In the genomic region with DNA sequence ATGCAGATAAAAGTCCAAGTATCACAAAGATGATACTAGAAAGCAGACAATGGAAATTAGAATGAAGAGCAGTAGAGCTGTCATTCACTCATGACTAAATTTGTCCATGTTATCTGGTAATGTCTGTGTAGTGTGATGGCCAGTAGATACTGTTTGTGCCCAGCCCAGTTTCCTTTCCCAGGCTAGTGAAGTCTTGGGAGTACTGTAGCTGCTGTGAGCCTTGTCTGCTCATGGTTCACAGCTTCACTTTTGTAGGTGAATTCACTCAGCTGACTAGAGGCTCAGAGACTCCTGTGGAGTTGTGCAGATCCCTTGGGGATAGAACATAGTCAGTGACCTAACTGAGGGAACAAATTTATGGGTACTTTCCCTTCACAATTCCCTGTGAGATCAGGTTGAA, we compare ENCODE assay signal across 23 cellular contexts.
"Had no signal": no experiment of that assay in that cellular context is flagged by ENCODE, and none has a peak within 500 bp of the region (broad histone marks: within the 10 kb centered on the region; RNA-seq: fewer than 3 reads in every experiment).

No MANE protein-coding gene starts in this region.

- H3K9me3 ChIP-seq: lower lobe of right lung, neutrophil, ovary, prostate gland, spleen, tibial artery had no signal

- H3K36me3 ChIP-seq: lower lobe of right lung, neutrophil, ovary, prostate gland, spleen, tibial artery had no signal

- H3K4me1 Mint-ChIP-seq: activated naive CD4-positive, alpha-beta T cell treated with anti-CD3 and anti-CD28 coated beads, Interleukin-2, amount 10 ng/mL, durations not matched to agents 7 days and 5 days; naive thymus-derived CD8-positive, alpha-beta T cell; T-cell had no signal

- H3K4me3 ChIP-seq: lower lobe of right lung, ovary, prostate gland, spleen, tibial artery had no signal

- H3K36me3 Mint-ChIP-seq: activated CD4-positive, alpha-beta memory T cell treated with anti-CD3 and anti-CD28 coated beads for 36 hours; activated naive CD4-positive, alpha-beta T cell treated with anti-CD3 and anti-CD28 coated beads, Interleukin-2, amount 10 ng/mL, durations not matched to agents 7 days and 5 days; naive thymus-derived CD8-positive, alpha-beta T cell; T-cell had no signal

- H3K27ac ChIP-seq: epithelial cell of prostate, lower lobe of right lung, neutrophil, ovary, prostate gland, spleen, tibial artery had no signal

- FAIRE-seq: TTC549 had no signal

- ATAC-seq: left lobe of liver; lower lobe of right lung; naive thymus-derived CD8-positive, alpha-beta T cell; T-cell had no signal

- H3K27me3 Mint-ChIP-seq: activated naive CD4-positive, alpha-beta T cell treated with anti-CD3 and anti-CD28 coated beads, Interleukin-2, amount 10 ng/mL, durations not matched to agents 7 days and 5 days had no signal

- H3K4me1 ChIP-seq: lower lobe of right lung, prostate gland, spleen, tibial artery had no signal

- H3K4me3 Mint-ChIP-seq: activated CD4-positive, alpha-beta memory T cell treated with anti-CD3 and anti-CD28 coated beads for 36 hours; activated naive CD4-positive, alpha-beta T cell treated with anti-CD3 and anti-CD28 coated beads, Interleukin-2, amount 10 ng/mL, durations not matched to agents 7 days and 5 days; naive thymus-derived CD8-positive, alpha-beta T cell; stimulated activated naive CD8-positive, alpha-beta T cell treated with anti-CD3 and anti-CD28 coated beads, Interleukin-15, Interleukin-2, amounts not matched to agents 100 ng/mL and 50 ng/mL, for 24 hours; T-cell; T-helper 2 cell treated with Interferon-gamma antibody and Interleukin-4, amounts not matched to agents 5 μg/mL and 100 μg/mL, for 36 hours had no signal

- H3K9me3 Mint-ChIP-seq: activated CD4-positive, alpha-beta memory T cell treated with anti-CD3 and anti-CD28 coated beads for 36 hours; activated naive CD4-positive, alpha-beta T cell treated with anti-CD3 and anti-CD28 coated beads, Interleukin-2, amount 10 ng/mL, durations not matched to agents 7 days and 5 days; naive thymus-derived CD8-positive, alpha-beta T cell; stimulated activated naive CD8-positive, alpha-beta T cell treated with anti-CD3 and anti-CD28 coated beads, Interleukin-15, Interleukin-2, amounts not matched to agents 100 ng/mL and 50 ng/mL, for 24 hours; T-cell; T-helper 2 cell treated with Interferon-gamma antibody and Interleukin-4, amounts not matched to agents 5 μg/mL and 100 μg/mL, for 36 hours had no signal

- H3K27me3 ChIP-seq: neutrophil, ovary, tibial artery had no signal

- DNase-seq: activated CD4-positive, alpha-beta memory T cell treated with anti-CD3 and anti-CD28 coated beads for 36 hours; activated CD4-positive, alpha-beta T cell treated with anti-CD3 and anti-CD28 coated beads for 4 hours; activated CD4-positive, CD25-positive, alpha-beta regulatory T cell; activated effector memory CD4-positive, alpha-beta T cell treated with Interleukin-2 at 50 U/mL for 16 hours; activated naive CD4-positive, alpha-beta T cell treated with anti-CD3 and anti-CD28 coated beads, Interleukin-2, amount 10 ng/mL, durations not matched to agents 7 days and 5 days; activated T-cell treated with anti-CD3 and anti-CD28 coated beads, Interleukin-2, amount 50 U/mL, for 48 hours; amygdala; cerebellar nuclear complex; cortex of kidney; lower lobe of right lung; naive thymus-derived CD8-positive, alpha-beta T cell; ovary; spleen; stimulated activated CD4-positive, alpha-beta T cell treated with anti-CD3 and anti-CD28 coated beads, Interleukin-4, amount 100 ng/mL, for 24 hours; T-cell; tibial artery had no signal

- H3K27ac Mint-ChIP-seq: activated CD4-positive, alpha-beta memory T cell treated with anti-CD3 and anti-CD28 coated beads for 36 hours; activated naive CD4-positive, alpha-beta T cell treated with anti-CD3 and anti-CD28 coated beads, Interleukin-2, amount 10 ng/mL, durations not matched to agents 7 days and 5 days; stimulated activated naive CD8-positive, alpha-beta T cell treated with anti-CD3 and anti-CD28 coated beads, Interleukin-15, Interleukin-2, amounts not matched to agents 100 ng/mL and 50 ng/mL, for 24 hours; T-cell; T-helper 2 cell treated with Interferon-gamma antibody and Interleukin-4, amounts not matched to agents 5 μg/mL and 100 μg/mL, for 36 hours had no signal
